In the genomic region with DNA sequence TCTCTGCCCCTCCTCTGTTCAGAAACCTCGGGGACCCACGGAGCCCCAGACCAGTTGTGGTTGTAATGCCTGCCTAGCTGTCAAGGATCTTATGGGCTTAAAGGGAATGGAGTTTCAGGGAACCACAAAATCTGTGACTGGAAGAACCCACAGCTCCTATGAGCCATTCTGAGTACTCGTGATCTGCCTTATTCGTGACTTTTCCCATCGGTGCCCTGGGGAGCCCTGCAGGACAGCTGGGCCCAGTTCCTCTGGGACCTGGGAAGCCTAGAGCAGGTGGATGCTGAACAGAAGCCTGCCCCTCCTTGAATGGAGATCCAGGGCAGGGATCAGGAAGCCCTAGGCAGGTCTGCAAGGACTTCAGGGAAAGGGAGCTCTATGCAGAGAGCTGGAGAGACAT, we compare ENCODE assay signal across 16 cellular contexts. TPM values are rescaled to one million over a fixed set of nuclear protein-coding genes. Genes with fewer than 3 reads are reported as not detected.
DNase-seq lines count a peak whose midpoint lies in the region; ATAC-seq and TF ChIP-seq lines count a peak whose summit lies in the region.
"Had no signal": no experiment of that assay in that cellular context is flagged by ENCODE, and none has a peak within 500 bp of the region (broad histone marks: within the 10 kb centered on the region; RNA-seq: fewer than 3 reads in every experiment).

No MANE protein-coding gene starts in this region.

- H3K4me1 ChIP-seq in breast epithelium = no peaks in the 10 kb centered on the region
- H3K4me1 ChIP-seq in body of pancreas = no peaks in the 10 kb centered on the region

- TF ChIP-seq POLR2A in breast epithelium (IDR thresholded peaks at IDR 0.05) (no peak), body of pancreas (IDR thresholded peaks at IDR 0.05) (no peak)

- H3K36me3 ChIP-seq in breast epithelium (no peaks in the 10 kb centered on the region), body of pancreas (replicated peaks in 1 of 2; ENCODE audit: insufficient read depth in 1 of 2, low read depth in 2 of 2) (no peaks in the 10 kb centered on the region)
- H3K36me3 ChIP-seq: BLaER1 treated with 17β-estradiol and CSF1 and Interleukin-3, amounts not matched to agents 10 nM and 100 nM had no signal

- H3K27ac ChIP-seq in angular gyrus (ENCODE audit: low read depth, low read length) (peak overlapping the region; percentile 1), breast epithelium (no peak overlapping the region), body of pancreas (no peak overlapping the region)
- H3K27ac ChIP-seq: BLaER1 treated with 17β-estradiol and CSF1 and Interleukin-3, amounts not matched to agents 10 nM and 100 nM had no signal

- H3K27me3 ChIP-seq in breast epithelium (no peaks in the 10 kb centered on the region), body of pancreas (no peaks in the 10 kb centered on the region)
- H3K27me3 ChIP-seq: BLaER1 treated with 17β-estradiol and CSF1 and Interleukin-3, amounts not matched to agents 10 nM and 100 nM had no signal

- ATAC-seq in HG03342 (IDR thresholded peaks at IDR 0.05; ENCODE audit: unreplicated experiment) (no peak), body of pancreas (no peak)

- TF ChIP-seq CTCF in breast epithelium (IDR thresholded peaks at IDR 0.05) (no peak), body of pancreas (IDR thresholded peaks at IDR 0.05) (no peak)

- intact Hi-C loops in breast epithelium (cut with DNase I; ENCODE audit: low total_unique reads) (no loop called here), body of pancreas (cut with DNase I) (no loop called here)

- DNase-seq in NCI-H2107 treated with DMSO at 0.1 percent for 48 hours (lab: John Stamatoyannopoulos, UW; ENCODE audit: unreplicated experiment) (peak; percentile 7), NCI-H2107 (lab: John Stamatoyannopoulos, UW) (no peak), mesenteric fat pad (ENCODE audit: low spot score) (peak; percentile 35), retina (peak; percentile 38), breast epithelium (ENCODE audit: low spot score in 2 of 2) (no peak), body of pancreas (no peak)
- DNase-seq: 8988T; AML-193; CD4-positive, CD25-positive, alpha-beta regulatory T cell; DND-41; GDM1; H7 had no signal

- H3K4me3 ChIP-seq in breast epithelium (no peak overlapping the region), body of pancreas (no peak overlapping the region)
- H3K4me3 ChIP-seq: BLaER1 treated with 17β-estradiol and CSF1 and Interleukin-3, amounts not matched to agents 10 nM and 100 nM; GM23338 had no signal

- H3K9me3 ChIP-seq in breast epithelium (no peaks in the 10 kb centered on the region), body of pancreas (no peaks in the 10 kb centered on the region)
- H3K9me3 ChIP-seq: BLaER1 treated with 17β-estradiol and CSF1 and Interleukin-3, amounts not matched to agents 10 nM and 100 nM had no signal

- WGBS in body of pancreas, 2 donors = 17 to 79% methylated on average over 2 to 5 of the region's 5 CpGs

RNA-seq across cellular contexts. Expression of gene TTC12, which starts 42.1 kb away (rescaled TPM):
- total RNA-seq in mesenteric fat pad = 2.7 TPM
- 10 to 100 TPM; 12.3 to 48.4 (median 43.6) TPM for total RNA-seq in breast epithelium
- 100 to 1,000 TPM in 1 of 2 donors, 10 to 100 TPM in 1; 22.3 to 134 TPM for total RNA-seq in body of pancreas

Comparison
In these comparisons a context has a peak if more than half of its experiments do, and no peak if none do; other contexts are left out.
1. DNase-seq: peak in NCI-H2107 treated with DMSO at 0.1 percent for 48 hours (single experiment), mesenteric fat pad (single experiment) and retina (single experiment); none in NCI-H2107 (single experiment), breast epithelium (0 of 2) and body of pancreas (0 of 4).